In the genomic region with DNA sequence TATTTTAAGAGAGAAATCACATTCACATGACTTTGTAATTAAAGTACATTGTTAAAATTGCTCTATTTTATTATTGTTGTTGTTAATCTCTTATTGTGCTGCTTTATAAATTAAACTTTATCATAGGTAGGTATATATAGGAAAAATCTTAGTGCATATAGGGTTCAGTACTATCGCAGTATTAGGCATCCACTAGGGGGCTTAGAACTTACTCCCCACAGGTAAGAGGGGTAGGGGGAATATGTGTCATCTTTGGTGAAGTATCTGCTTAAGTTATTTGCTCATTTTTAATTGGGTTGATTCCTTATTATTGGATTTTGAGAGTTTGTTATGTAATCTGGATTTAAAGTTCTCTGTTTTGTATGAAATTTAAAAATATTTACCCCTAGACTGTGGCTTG, we compare ENCODE assay signal across 25 cellular contexts.
DNase-seq lines count a peak whose midpoint lies in the region; ATAC-seq and TF ChIP-seq lines count a peak whose summit lies in the region.
"Had no signal": no experiment of that assay in that cellular context is flagged by ENCODE, and none has a peak within 500 bp of the region (broad histone marks: within the 10 kb centered on the region; RNA-seq: fewer than 3 reads in every experiment).

No MANE protein-coding gene starts in this region.

- no peaks in the 10 kb centered on the region for H4K20me1 ChIP-seq in DOHH2 (ENCODE audit: control insufficient read depth, insufficient read depth, low read depth, low read length)
- H4K20me1 ChIP-seq in PC-3 (ENCODE audit: low read length): no peaks in the 10 kb centered on the region

- DNase-seq in HCEC 1CT: peak; percentile 13
- DNase-seq in PC-3: peak; percentile 49
- no peak for DNase-seq in neural crest cell (ENCODE audit: low read depth, low spot score)
- no peak for DNase-seq in heart left ventricle
- DNase-seq in head of caudate nucleus: no peak
- DNase-seq in left colon: no peak
- no peak for DNase-seq in NCI-H1417 treated with DMSO at 0.1 percent for 48 hours (lab: John Stamatoyannopoulos, UW)
- DNase-seq: activated CD4-positive, alpha-beta T cell treated with anti-CD3 and anti-CD28 coated beads, Interleukin-2, amount 50 U/mL, for 4 hours; activated effector memory CD4-positive, alpha-beta T cell treated with anti-CD3 and anti-CD28 coated beads, Interleukin-2, amount 50 U/mL, for 16 hours; CD4-positive, alpha-beta memory T cell; colonic mucosa; DMS53; IMR-90; MV-4-11; NCI-H524; SHP77; spleen; stimulated activated CD4-positive, alpha-beta T cell treated with anti-CD3 and anti-CD28 coated beads, Interleukin-4, amount 100 ng/mL, for 24 hours; T-helper 1 cell; tibial artery had no signal

- H3K4me1 ChIP-seq in DOHH2 (ENCODE audit: control insufficient read depth, low read length) (no peaks in the 10 kb centered on the region), PC-3 (ENCODE audit: insufficient read depth, low read length) (no peaks in the 10 kb centered on the region), heart left ventricle (no peaks in the 10 kb centered on the region)
- H3K4me1 ChIP-seq: colonic mucosa, spleen, tibial artery had no signal

- no peaks in the 10 kb centered on the region for H3K4me1 Mint-ChIP-seq in neural crest cell
- H3K4me1 Mint-ChIP-seq: brain; CD4-positive, alpha-beta memory T cell had no signal

- no peak overlapping the region for H3K27ac Mint-ChIP-seq in neural crest cell (ENCODE audit: unreplicated experiment)
- H3K27ac Mint-ChIP-seq: brain; CD4-positive, alpha-beta memory T cell; stimulated activated naive CD8-positive, alpha-beta T cell treated with anti-CD3 and anti-CD28 coated beads, Interleukin-15, Interleukin-2, amounts not matched to agents 100 ng/mL and 50 ng/mL, for 24 hours had no signal

- intact Hi-C loops in PC-3 (cut with micrococcal nuclease): loop anchor here (5.0 kb wide), 1 partner anchor 66 kb away; no protein-coding TSS in a partner anchor
- intact Hi-C loops in heart left ventricle (cut with DNase I): no loop called here
- intact Hi-C loops in head of caudate nucleus (cut with DNase I): no loop called here
- intact Hi-C loops in left colon (cut with DNase I, micrococcal nuclease): no loop called here

- H3K79me2 ChIP-seq in DOHH2 (ENCODE audit: control insufficient read depth, low read length): no peaks in the 10 kb centered on the region
- H3K79me2 ChIP-seq in PC-3 (ENCODE audit: low read length): no peaks in the 10 kb centered on the region

- POLR2A ChIA-PET in PC-3 (lab: Charles Lee; ENCODE audit: unreplicated experiment): no interaction called here

- H3K36me3 Mint-ChIP-seq in neural crest cell (ENCODE audit: low read depth): no peaks in the 10 kb centered on the region
- H3K36me3 Mint-ChIP-seq: brain; CD4-positive, alpha-beta memory T cell had no signal

- H3K4me2 ChIP-seq in DOHH2 (ENCODE audit: low read length): no peak overlapping the region
- H3K4me2 ChIP-seq in PC-3 (ENCODE audit: low read length): no peak overlapping the region

- H3K9me2 ChIP-seq in DOHH2 (replicated peaks; ENCODE audit: control insufficient read depth, low read length) (no peaks in the 10 kb centered on the region), PC-3 (replicated peaks; ENCODE audit: low read length) (no peaks in the 10 kb centered on the region)

- H3K4me3 ChIP-seq in DOHH2 (ENCODE audit: low read length) (no peak overlapping the region), PC-3 (ENCODE audit: low read length) (no peak overlapping the region), heart left ventricle (no peak overlapping the region)
- H3K4me3 ChIP-seq: colonic mucosa, lung, spleen, tibial artery had no signal

- no peak overlapping the region for H2AFZ ChIP-seq in PC-3 (ENCODE audit: low read length)

- peak; percentile 69; the same call in 1 of the 2 replicates for ATAC-seq in PC-3
- ATAC-seq in heart left ventricle: no peak
- no peak for ATAC-seq in left colon

- no peak overlapping the region for H3K9ac ChIP-seq in PC-3 (ENCODE audit: low read length)

- peaks cover 5% of the 10 kb centered on the region for H3K9me3 Mint-ChIP-seq in neural crest cell
- H3K9me3 Mint-ChIP-seq: stimulated activated naive CD8-positive, alpha-beta T cell treated with anti-CD3 and anti-CD28 coated beads, Interleukin-15, Interleukin-2, amounts not matched to agents 100 ng/mL and 50 ng/mL, for 24 hours had no signal

- no peaks in the 10 kb centered on the region for H3K36me3 ChIP-seq in DOHH2 (ENCODE audit: control insufficient read depth, low read length)
- no peaks in the 10 kb centered on the region for H3K36me3 ChIP-seq in PC-3 (ENCODE audit: low read depth, low read length)
- H3K36me3 ChIP-seq in heart left ventricle: no peaks in the 10 kb centered on the region
- H3K36me3 ChIP-seq: colonic mucosa, neutrophil, spleen, tibial artery had no signal

- CTCF ChIA-PET in PC-3 (lab: Charles Lee): no interaction called here

- no TSS peak for BruUV-seq in PC-3 (replicated peaks; lab: Mats Ljungman, UMichigan)

- H3F3A ChIP-seq in DOHH2 (ENCODE audit: control insufficient read depth, insufficient read depth) (no peaks in the 10 kb centered on the region), PC-3 (ENCODE audit: low read length, unreplicated experiment) (no peaks in the 10 kb centered on the region)

- H3K4me3 Mint-ChIP-seq in neural crest cell: no peak overlapping the region
- H3K4me3 Mint-ChIP-seq: brain; CD4-positive, alpha-beta memory T cell; stimulated activated naive CD8-positive, alpha-beta T cell treated with anti-CD3 and anti-CD28 coated beads, Interleukin-15, Interleukin-2, amounts not matched to agents 100 ng/mL and 50 ng/mL, for 24 hours had no signal

- 90 to 96% (median 96%) methylated on average over 1 of the region's 1 CpG for WGBS in heart left ventricle, 4 donors

- H3K27me3 ChIP-seq in DOHH2 (ENCODE audit: control insufficient read depth, low read length): no peaks in the 10 kb centered on the region
- H3K27me3 ChIP-seq in PC-3 (ENCODE audit: low read length): no peaks in the 10 kb centered on the region
- no peaks in the 10 kb centered on the region for H3K27me3 ChIP-seq in heart left ventricle
- H3K27me3 ChIP-seq: colonic mucosa, neutrophil, spleen, tibial artery had no signal

- H3K27ac ChIP-seq in DOHH2 (ENCODE audit: low read depth, low read length): no peak overlapping the region
- H3K27ac ChIP-seq in PC-3 (ENCODE audit: low read length): no peak overlapping the region
- H3K27ac ChIP-seq in heart left ventricle: no peak overlapping the region
- H3K27ac ChIP-seq: colonic mucosa, neutrophil, spleen, tibial artery had no signal

- TF ChIP-seq CTCF in DOHH2 (IDR thresholded peaks at IDR 0.05; ENCODE audit: low read depth, low read length, poor library complexity, severe bottlenecking) (peak; percentile 32), PC-3 (conservative IDR thresholded peaks at IDR 0.05; ENCODE audit: low read depth, low read length) (peak; percentile 72), neural crest cell (conservative IDR thresholded peaks at IDR 0.05) (peak; percentile 27), heart left ventricle (IDR thresholded peaks at IDR 0.05) (no peak)

- TF ChIP-seq POLR2A in heart left ventricle (IDR thresholded peaks at IDR 0.05): no peak

- no peaks in the 10 kb centered on the region for H3K9me3 ChIP-seq in DOHH2 (ENCODE audit: control insufficient read depth, insufficient read depth, low read length)
- H3K9me3 ChIP-seq in PC-3 (ENCODE audit: low read length): no peaks in the 10 kb centered on the region
- H3K9me3 ChIP-seq in heart left ventricle: no peaks in the 10 kb centered on the region
- H3K9me3 ChIP-seq: colonic mucosa, neutrophil, spleen, tibial artery had no signal

- no peaks in the 10 kb centered on the region for H3K27me3 Mint-ChIP-seq in neural crest cell (ENCODE audit: low read depth)
- H3K27me3 Mint-ChIP-seq: brain had no signal

Comparison
In these comparisons a context has a peak if more than half of its experiments do, and no peak if none do; other contexts are left out.
1. CTCF ChIP-seq: peak in DOHH2 (single experiment), PC-3 (single experiment) and neural crest cell (single experiment); none in heart left ventricle (0 of 12).
2. DNase-seq: peak in HCEC 1CT (single experiment) and PC-3 (single experiment); none in neural crest cell (single experiment), heart left ventricle (0 of 5), head of caudate nucleus (0 of 42), left colon (0 of 2) and NCI-H1417 treated with DMSO at 0.1 percent for 48 hours (single experiment).